In genomic region chr11:15139101-15139770, GRCh38 we compare ENCODE assay signal across 20 cellular contexts. TPM values are rescaled to one million over a fixed set of nuclear protein-coding genes. Genes with fewer than 3 reads are reported as not detected.
DNase-seq lines count a peak whose midpoint lies in the region; ATAC-seq and TF ChIP-seq lines count a peak whose summit lies in the region.
"Had no signal": no experiment of that assay in that cellular context is flagged by ENCODE, and none has a peak within 500 bp of the region (broad histone marks: within the 10 kb centered on the region; RNA-seq: fewer than 3 reads in every experiment).

No MANE protein-coding gene starts in this region.

- H3K4me3 ChIP-seq in BLaER1 = no peak overlapping the region
- H3K4me3 ChIP-seq in Karpas-422 (ENCODE audit: low read length) = no peak overlapping the region
- H3K4me3 ChIP-seq in osteoblast (ENCODE audit: insufficient read depth, low read length) = no peak overlapping the region
- H3K4me3 ChIP-seq: GM12878, GM23338 had no signal

- H3K79me2 ChIP-seq in Karpas-422 (ENCODE audit: low read length) (no peaks in the 10 kb centered on the region), osteoblast (ENCODE audit: insufficient read depth, low read length) (no peaks in the 10 kb centered on the region)

- peaks cover 69% of the 10 kb centered on the region for H3K4me1 ChIP-seq in BLaER1
- H3K4me1 ChIP-seq in Karpas-422 (ENCODE audit: low read length) = peaks cover 73% of the 10 kb centered on the region
- H3K4me1 ChIP-seq in osteoblast (ENCODE audit: insufficient read depth, low read length) = no peaks in the 10 kb centered on the region
- H3K4me1 ChIP-seq: Caco-2 had no signal

- intact Hi-C loops in Right ventricle myocardium superior (cut with DNase I) = no loop called here
- intact Hi-C loops in Right ventricle myocardium inferior (cut with DNase I) = no loop called here

- no peaks in the 10 kb centered on the region for H3K36me3 ChIP-seq in BLaER1
- no peaks in the 10 kb centered on the region for H3K36me3 ChIP-seq in Karpas-422 (ENCODE audit: insufficient read depth, low read length)
- H3K36me3 ChIP-seq in osteoblast (ENCODE audit: insufficient read depth, low read length) = no peaks in the 10 kb centered on the region

- H2AFZ ChIP-seq in Karpas-422 (ENCODE audit: low read length) (no peak overlapping the region), osteoblast (ENCODE audit: low read length) (no peak overlapping the region)
- H2AFZ ChIP-seq: GM23338 had no signal

- H3K9me3 ChIP-seq in BLaER1 (no peaks in the 10 kb centered on the region), Karpas-422 (ENCODE audit: low read length) (no peaks in the 10 kb centered on the region), osteoblast (ENCODE audit: low read depth, low read length) (no peaks in the 10 kb centered on the region)
- H3K9me3 ChIP-seq: Caco-2 had no signal

- H4K20me1 ChIP-seq in BLaER1 (no peaks in the 10 kb centered on the region), Karpas-422 (ENCODE audit: insufficient read depth, low read depth, low read length) (no peaks in the 10 kb centered on the region), osteoblast (ENCODE audit: insufficient read depth, low read length) (no peaks in the 10 kb centered on the region)

- DNase-seq in Right ventricle myocardium superior = no peak
- DNase-seq in Right ventricle myocardium inferior (ENCODE audit: missing footprints) = no peak
- DNase-seq in Karpas-422 = no peak
- DNase-seq in DMS 273 (lab: John Stamatoyannopoulos, UW; ENCODE audit: unreplicated experiment) = no peak
- no peak for DNase-seq in osteoblast (ENCODE audit: insufficient read length, low spot score, missing footprints)
- DNase-seq: C1 segment of cervical spinal cord; Caco-2; CD4-positive, CD25-positive, alpha-beta regulatory T cell; CD8-positive, alpha-beta T cell; DMS 273 treated with DMSO at 0.1 percent for 48 hours; DMS79; EL; GDM1; H9 had no signal

- no peak overlapping the region for H3K9ac ChIP-seq in BLaER1
- H3K9ac ChIP-seq in Karpas-422 (ENCODE audit: low read length) = no peak overlapping the region

- H3K4me2 ChIP-seq in BLaER1 (peak overlapping the region; percentile 16; the same call in 1 of the 2 replicates), Karpas-422 (ENCODE audit: low read depth, low read length, poor library complexity, severe bottlenecking) (peak overlapping the region; percentile 53), osteoblast (ENCODE audit: insufficient read depth, low read length) (no peak overlapping the region)
- H3K4me2 ChIP-seq: GM23338 had no signal

- H3K27me3 ChIP-seq in BLaER1 = no peaks in the 10 kb centered on the region
- H3K27me3 ChIP-seq in Karpas-422 (ENCODE audit: low read length) = no peaks in the 10 kb centered on the region
- no peaks in the 10 kb centered on the region for H3K27me3 ChIP-seq in osteoblast (ENCODE audit: insufficient read depth, low read length)

- ATAC-seq in Right ventricle myocardium superior (ENCODE audit: poor library complexity) (peak; percentile 83), Right ventricle myocardium inferior (no peak)
- ATAC-seq: CD8-positive, alpha-beta T cell; GM12878; GM23338; HCT116 had no signal

- H3K9me2 ChIP-seq in Karpas-422 (replicated peaks; ENCODE audit: insufficient read depth, low read length) = no peaks in the 10 kb centered on the region

- H3K27ac ChIP-seq in BLaER1 (no peak overlapping the region; the same call in 1 of the 2 replicates), Karpas-422 (ENCODE audit: low read length) (peak overlapping the region; percentile 84), osteoblast (ENCODE audit: low read depth, low read length) (no peak overlapping the region)
- H3K27ac ChIP-seq: 22Rv1 had no signal

- TF ChIP-seq CTCF in osteoblast (IDR thresholded peaks at IDR 0.05; ENCODE audit: extremely low read depth, low read depth, low read length) = no peak

RNA-seq across cellular contexts. Expression of gene INSC, which starts 24.5 kb away (rescaled TPM):
- 1.00 TPM for total RNA-seq in Right ventricle myocardium superior
- total RNA-seq in Right ventricle myocardium inferior = 0.51 TPM
- 0.22 and 1.4 TPM in 2 replicates for total RNA-seq in Karpas-422 (2014; rRNA removed; shearing (Covaris generic); ENCODE audit: low replicate concordance)
- 0.72 and 1.8 TPM in 2 replicates for total RNA-seq in osteoblast
- total RNA-seq: Caco-2; CD4-positive, CD25-positive, alpha-beta regulatory T cell; CD8-positive, alpha-beta T cell; GM12878; H4; H9 had no signal
